ENCODE assay signal across 1 cellular context in the genomic region with DNA sequence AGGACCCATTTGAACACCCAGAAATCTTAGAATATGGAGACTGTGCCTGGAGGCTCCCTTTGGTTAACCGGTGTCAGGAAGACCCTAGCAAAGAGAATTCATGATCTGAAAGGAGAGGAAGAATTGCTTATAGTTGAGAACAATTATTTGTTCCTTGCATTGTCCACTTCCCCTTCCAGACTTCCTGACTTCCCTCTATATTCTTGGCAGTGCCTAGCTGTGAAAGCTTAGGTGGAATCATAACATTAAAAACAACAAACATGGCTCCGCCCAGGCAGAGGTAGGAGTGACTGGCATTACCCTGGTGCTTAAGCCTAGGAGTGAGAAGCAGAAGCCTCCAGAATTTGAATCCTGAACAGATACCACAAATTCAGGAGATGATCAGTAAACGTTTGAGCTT.
TF ChIP-seq lines count a peak whose summit lies in the region.

No MANE protein-coding gene starts in this region.

TF ChIP-seq in K562, 482 proteins besides CTCF, POLR2A, EP300 and RAD21:
- TF ChIP-seq EP400 (IDR thresholded peaks at IDR 0.05) (no peak), TARDBP (IDR thresholded peaks at IDR 0.05) (no peak), SPI1 (IDR thresholded peaks at IDR 0.05; ENCODE audit: borderline replicate concordance, low read depth, low read length) (peak; percentile 77; the same call in 1 of the 2 replicates), FOXP1 (CRISPR knock-in tag; IDR thresholded peaks at IDR 0.05) (no peak), ZNF224 (CRISPR knock-in tag; IDR thresholded peaks at IDR 0.05) (no peak), ZFP1 (CRISPR knock-in tag; IDR thresholded peaks at IDR 0.05) (no peak), RBFOX2 (IDR thresholded peaks at IDR 0.05; ENCODE audit: low read depth, low read length) (0 out of 2 replicates have a peak, but pooled peaks have one; percentile 18), PTBP1 (IDR thresholded peaks at IDR 0.05; ENCODE audit: low read depth, low read length) (no peak)
- TF ChIP-seq, protein P1, sequence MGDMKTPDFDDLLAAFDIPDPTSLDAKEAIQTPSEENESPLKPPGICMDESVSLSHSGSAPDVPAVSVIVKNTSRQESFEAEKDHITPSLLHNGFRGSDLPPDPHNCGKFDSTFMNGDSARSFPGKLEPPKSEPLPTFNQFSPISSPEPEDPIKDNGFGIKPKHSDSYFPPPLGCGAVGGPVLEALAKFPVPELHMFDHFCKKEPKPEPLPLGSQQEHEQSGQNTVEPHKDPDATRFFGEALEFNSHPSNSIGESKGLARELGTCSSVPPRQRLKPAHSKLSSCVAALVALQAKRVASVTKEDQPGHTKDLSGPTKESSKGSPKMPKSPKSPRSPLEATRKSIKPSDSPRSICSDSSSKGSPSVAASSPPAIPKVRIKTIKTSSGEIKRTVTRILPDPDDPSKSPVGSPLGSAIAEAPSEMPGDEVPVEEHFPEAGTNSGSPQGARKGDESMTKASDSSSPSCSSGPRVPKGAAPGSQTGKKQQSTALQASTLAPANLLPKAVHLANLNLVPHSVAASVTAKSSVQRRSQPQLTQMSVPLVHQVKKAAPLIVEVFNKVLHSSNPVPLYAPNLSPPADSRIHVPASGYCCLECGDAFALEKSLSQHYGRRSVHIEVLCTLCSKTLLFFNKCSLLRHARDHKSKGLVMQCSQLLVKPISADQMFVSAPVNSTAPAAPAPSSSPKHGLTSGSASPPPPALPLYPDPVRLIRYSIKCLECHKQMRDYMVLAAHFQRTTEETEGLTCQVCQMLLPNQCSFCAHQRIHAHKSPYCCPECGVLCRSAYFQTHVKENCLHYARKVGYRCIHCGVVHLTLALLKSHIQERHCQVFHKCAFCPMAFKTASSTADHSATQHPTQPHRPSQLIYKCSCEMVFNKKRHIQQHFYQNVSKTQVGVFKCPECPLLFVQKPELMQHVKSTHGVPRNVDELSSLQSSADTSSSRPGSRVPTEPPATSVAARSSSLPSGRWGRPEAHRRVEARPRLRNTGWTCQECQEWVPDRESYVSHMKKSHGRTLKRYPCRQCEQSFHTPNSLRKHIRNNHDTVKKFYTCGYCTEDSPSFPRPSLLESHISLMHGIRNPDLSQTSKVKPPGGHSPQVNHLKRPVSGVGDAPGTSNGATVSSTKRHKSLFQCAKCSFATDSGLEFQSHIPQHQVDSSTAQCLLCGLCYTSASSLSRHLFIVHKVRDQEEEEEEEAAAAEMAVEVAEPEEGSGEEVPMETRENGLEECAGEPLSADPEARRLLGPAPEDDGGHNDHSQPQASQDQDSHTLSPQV (IDR thresholded peaks at IDR 0.05): no peak
